ENCODE assay signal across 1 cellular context in genomic region chr3:12964713-12965612, GRCh38.
A peak's percentile ranks its signal among the peaks of the same experiment; 100 is the strongest.
TF ChIP-seq lines count a peak whose summit lies in the region.

No MANE protein-coding gene starts in this region.

TF ChIP-seq in HepG2, 621 proteins besides CTCF, POLR2A, EP300 and RAD21 (continued from another document and continues in another):
- TF ChIP-seq ZFP36 (IDR thresholded peaks at IDR 0.05; ENCODE audit: borderline replicate concordance, low read depth, low read length, partially characterized antibody) = no peak
- peak; percentile 72; the same call in 1 of the 2 replicates for TF ChIP-seq RERE (CRISPR knock-in tag; IDR thresholded peaks at IDR 0.05; ENCODE audit: low read depth)
- no peak for TF ChIP-seq XBP1 (CRISPR knock-in tag; IDR thresholded peaks at IDR 0.05)
- TF ChIP-seq THAP8 (CRISPR knock-in tag; IDR thresholded peaks at IDR 0.05; ENCODE audit: borderline replicate concordance) = no peak
- TF ChIP-seq ATF1 (CRISPR knock-in tag; IDR thresholded peaks at IDR 0.05) = no peak
- TF ChIP-seq NFYB (CRISPR knock-in tag; IDR thresholded peaks at IDR 0.05) = no peak
- TF ChIP-seq HOXA5 (CRISPR knock-in tag; IDR thresholded peaks at IDR 0.05) = peak; percentile 81
- no peak for TF ChIP-seq CBX2 (IDR thresholded peaks at IDR 0.05; ENCODE audit: low read depth, low read length)
- TF ChIP-seq CBX2 (CRISPR knock-in tag; IDR thresholded peaks at IDR 0.05; ENCODE audit: low read depth) = no peak
- TF ChIP-seq TP53 (CRISPR knock-in tag; conservative IDR thresholded peaks at IDR 0.05) = no peak; the same call in 1 of the 2 replicates
- TF ChIP-seq FOXM1 (CRISPR knock-in tag; IDR thresholded peaks at IDR 0.05) = no peak
- peak; percentile 84 for TF ChIP-seq RARA (CRISPR knock-in tag; IDR thresholded peaks at IDR 0.05)
- peak; percentile 74 for TF ChIP-seq ONECUT2 (CRISPR knock-in tag; IDR thresholded peaks at IDR 0.05)
- TF ChIP-seq NONO (IDR thresholded peaks at IDR 0.05) = no peak
- peak; percentile 85 for TF ChIP-seq NONO (CRISPR knock-in tag; conservative IDR thresholded peaks at IDR 0.05)
- peak; percentile 97 for TF ChIP-seq BCL6 (CRISPR knock-in tag; IDR thresholded peaks at IDR 0.05)
- TF ChIP-seq ZNF296 (CRISPR knock-in tag; conservative IDR thresholded peaks at IDR 0.05) = no peak
- TF ChIP-seq ZNF75D (CRISPR knock-in tag; IDR thresholded peaks at IDR 0.05; ENCODE audit: borderline replicate concordance) = no peak
- peak; percentile 61; the same call in 1 of the 2 replicates for TF ChIP-seq GFI1 (CRISPR knock-in tag; IDR thresholded peaks at IDR 0.05; ENCODE audit: borderline replicate concordance)
- TF ChIP-seq ARID5B (CRISPR knock-in tag; IDR thresholded peaks at IDR 0.05) = peak; percentile 92
- no peak for TF ChIP-seq FUBP1 (CRISPR knock-in tag; IDR thresholded peaks at IDR 0.05; ENCODE audit: borderline replicate concordance)
- TF ChIP-seq THAP9 (CRISPR knock-in tag; IDR thresholded peaks at IDR 0.05; ENCODE audit: borderline replicate concordance) = no peak
- peak; percentile 84 for TF ChIP-seq HHEX (CRISPR knock-in tag; IDR thresholded peaks at IDR 0.05)
- no peak for TF ChIP-seq ZNF44 (CRISPR knock-in tag; IDR thresholded peaks at IDR 0.05)
- no peak for TF ChIP-seq PAX8 (CRISPR knock-in tag; IDR thresholded peaks at IDR 0.05; ENCODE audit: borderline replicate concordance)
- TF ChIP-seq ZNF207 (IDR thresholded peaks at IDR 0.05; ENCODE audit: borderline replicate concordance) = no peak
- TF ChIP-seq CC2D1A (CRISPR knock-in tag; IDR thresholded peaks at IDR 0.05) = no peak
- TF ChIP-seq ZNF34 (CRISPR knock-in tag; IDR thresholded peaks at IDR 0.05; ENCODE audit: borderline replicate concordance) = no peak
- no peak for TF ChIP-seq ZNF7 (CRISPR knock-in tag; IDR thresholded peaks at IDR 0.05)
- no peak for TF ChIP-seq FOXP1 (IDR thresholded peaks at IDR 0.05)
- peak; percentile 71 for TF ChIP-seq FOXP1 (CRISPR knock-in tag; IDR thresholded peaks at IDR 0.05)
- no peak for TF ChIP-seq ZNF382 (CRISPR knock-in tag; IDR thresholded peaks at IDR 0.05; ENCODE audit: borderline replicate concordance)
- TF ChIP-seq ERF (CRISPR knock-in tag; IDR thresholded peaks at IDR 0.05) = peak; percentile 91
- no peak for TF ChIP-seq PRPF4 (IDR thresholded peaks at IDR 0.05; ENCODE audit: low read depth, low read length, poor library complexity, severe bottlenecking)
- TF ChIP-seq NCOA5 (CRISPR knock-in tag; IDR thresholded peaks at IDR 0.05) = no peak
- TF ChIP-seq SKIL (CRISPR knock-in tag; IDR thresholded peaks at IDR 0.05; ENCODE audit: borderline replicate concordance) = peak; percentile 84
- no peak for TF ChIP-seq ZNF704 (CRISPR knock-in tag; IDR thresholded peaks at IDR 0.05; ENCODE audit: borderline replicate concordance)
- no peak for TF ChIP-seq DNMT1 (CRISPR knock-in tag; IDR thresholded peaks at IDR 0.05)
- no peak for TF ChIP-seq ZNF766 (CRISPR knock-in tag; IDR thresholded peaks at IDR 0.05; ENCODE audit: borderline replicate concordance)
- peak; percentile 75 for TF ChIP-seq IRF2 (CRISPR knock-in tag; IDR thresholded peaks at IDR 0.05)
- TF ChIP-seq RCOR2 (CRISPR knock-in tag; IDR thresholded peaks at IDR 0.05) = peak; percentile 83
- TF ChIP-seq PHB2 (IDR thresholded peaks at IDR 0.05; ENCODE audit: partially characterized antibody) = no peak
- TF ChIP-seq MBNL3 (CRISPR knock-in tag; conservative IDR thresholded peaks at IDR 0.05) = no peak
- peak; percentile 84; the same call in 1 of the 2 replicates for TF ChIP-seq ZBTB42 (CRISPR knock-in tag; IDR thresholded peaks at IDR 0.05)
- peak; percentile 24; the same call in 1 of the 2 replicates for TF ChIP-seq NR2C2 (CRISPR knock-in tag; IDR thresholded peaks at IDR 0.05; ENCODE audit: borderline replicate concordance)
- TF ChIP-seq ZNF235 (CRISPR knock-in tag; IDR thresholded peaks at IDR 0.05; ENCODE audit: borderline replicate concordance) = 0 out of 2 replicates have a peak, but pooled peaks have one; percentile 52
- peak; percentile 99 for TF ChIP-seq ZBTB3 (CRISPR knock-in tag; IDR thresholded peaks at IDR 0.05; ENCODE audit: borderline replicate concordance, low read depth)
- no peak; the same call in 1 of the 2 replicates for TF ChIP-seq HOMEZ (CRISPR knock-in tag; IDR thresholded peaks at IDR 0.05; ENCODE audit: low read depth)
